In the genomic region with DNA sequence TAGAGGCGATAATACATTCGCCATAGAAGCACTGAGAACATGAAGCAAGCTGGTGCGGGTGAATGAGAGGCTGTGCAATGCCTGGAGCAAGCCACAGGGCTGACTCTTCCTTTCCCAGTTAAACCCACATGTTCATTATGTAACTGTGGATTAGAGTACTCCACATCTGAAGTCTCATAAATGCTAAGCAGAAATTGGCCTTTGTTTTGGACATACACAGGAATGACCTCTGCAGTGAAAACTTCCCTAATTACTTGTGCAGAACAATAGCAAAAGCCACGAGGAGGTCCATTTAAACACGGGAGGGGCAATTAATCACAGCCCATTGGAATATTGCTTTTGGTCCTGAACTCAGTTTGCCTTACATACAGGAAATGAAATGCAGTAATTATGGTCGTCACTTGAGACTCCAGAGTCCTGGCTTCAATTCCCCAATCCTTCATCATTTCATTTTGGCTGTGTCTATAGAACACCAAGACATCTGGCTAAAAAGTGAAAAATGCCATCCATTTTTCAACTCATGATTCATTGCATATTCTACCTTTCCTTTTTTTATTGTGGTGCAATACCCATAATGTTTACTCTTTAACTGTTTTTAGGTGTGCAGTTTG, we compare ENCODE assay signal across 17 cellular contexts.
DNase-seq lines count a peak whose midpoint lies in the region; TF ChIP-seq lines count a peak whose summit lies in the region.
"Had no signal": no experiment of that assay in that cellular context is flagged by ENCODE, and none has a peak within 500 bp of the region (broad histone marks: within the 10 kb centered on the region; RNA-seq: fewer than 3 reads in every experiment).

No MANE protein-coding gene starts in this region.

- TF ChIP-seq CTCF in GM13976 (IDR thresholded peaks at IDR 0.05; ENCODE audit: borderline replicate concordance, control extremely low read depth, extremely low read depth, insufficient read depth, missing control alignments) (no peak), right atrium auricular region (IDR thresholded peaks at IDR 0.05) (no peak)

- peak; percentile 77 for DNase-seq in EH (ENCODE audit: low read depth)
- peak; percentile 55 for DNase-seq in MG63
- no peak for DNase-seq in epithelial cell of prostate (ENCODE audit: low read depth, low spot score)
- peak; percentile 50 for DNase-seq in retina
- DNase-seq in GM13976 (ENCODE audit: low spot score): no peak
- DNase-seq in foreskin melanocyte: no peak
- no peak for DNase-seq in right atrium auricular region (ENCODE audit: low spot score)
- DNase-seq: activated CD4-positive, alpha-beta T cell treated with anti-CD3 and anti-CD28 coated beads for 4 hours; body of pancreas; DMS79 treated with DMSO at 0.1 percent for 48 hours; kidney glomerular epithelial cell; NCI-H1092 treated with DMSO at 0.1 percent for 48 hours; right lobe of liver; SHP77 treated with DMSO at 0.1 percent for 48 hours; stimulated activated CD4-positive, alpha-beta T cell treated with anti-CD3 and anti-CD28 coated beads, Interleukin-15, amount 100 ng/mL, for 24 hours; T-cell had no signal

- H3K27me3 ChIP-seq in MG63: no peaks in the 10 kb centered on the region
- H3K27me3 ChIP-seq in right atrium auricular region: no peaks in the 10 kb centered on the region
- H3K27me3 ChIP-seq: body of pancreas, right lobe of liver had no signal

- in situ Hi-C loops in GM13976 (cut with MboI; ENCODE audit: low sequenced_read_pairs, unreplicated experiment): no loop called here

- H3K36me3 ChIP-seq in MG63: no peaks in the 10 kb centered on the region
- no peaks in the 10 kb centered on the region for H3K36me3 ChIP-seq in right atrium auricular region
- H3K36me3 ChIP-seq: right lobe of liver had no signal

- H3K4me3 ChIP-seq in MG63: no peak overlapping the region; the same call in 1 of the 2 replicates
- H3K4me3 ChIP-seq in right atrium auricular region: no peak overlapping the region
- H3K4me3 ChIP-seq: body of pancreas, right lobe of liver had no signal

- H3K9me3 ChIP-seq in MG63: no peaks in the 10 kb centered on the region
- no peaks in the 10 kb centered on the region for H3K9me3 ChIP-seq in right atrium auricular region
- H3K9me3 ChIP-seq: body of pancreas, right lobe of liver had no signal

- H3K27ac ChIP-seq in epithelial cell of prostate: peak overlapping the region; percentile 29
- no peak overlapping the region for H3K27ac ChIP-seq in right atrium auricular region
- H3K27ac ChIP-seq: body of pancreas, KMS-11, right lobe of liver had no signal

- no peaks in the 10 kb centered on the region for H3K4me1 ChIP-seq in right atrium auricular region
- H3K4me1 ChIP-seq: body of pancreas, right lobe of liver had no signal

Comparison
In these comparisons a context has a peak if more than half of its experiments do, and no peak if none do; other contexts are left out.
1. DNase-seq: peak in EH (single experiment), MG63 (single experiment) and retina (single experiment); none in epithelial cell of prostate (single experiment), GM13976 (single experiment), foreskin melanocyte (single experiment) and right atrium auricular region (single experiment).